ENCODE assay signal across 1 cellular context in genomic region chr1:27623327-27624212, GRCh38.
TF ChIP-seq lines count a peak whose summit lies in the region.

No MANE protein-coding gene starts in this region.

TF ChIP-seq in IMR-90, 13 proteins besides CTCF, POLR2A, EP300 and RAD21:
- no peak for TF ChIP-seq MXI1 (IDR thresholded peaks at IDR 0.05; ENCODE audit: borderline replicate concordance, low read depth, low read length)
- no peak for TF ChIP-seq MAZ (IDR thresholded peaks at IDR 0.05; ENCODE audit: borderline replicate concordance, low read depth, low read length)
- TF ChIP-seq FOS (IDR thresholded peaks at IDR 0.05; ENCODE audit: low read depth, low read length) = no peak
- no peak for TF ChIP-seq RFX5 (IDR thresholded peaks at IDR 0.05; ENCODE audit: low read depth, low read length)
- TF ChIP-seq, protein P1, sequence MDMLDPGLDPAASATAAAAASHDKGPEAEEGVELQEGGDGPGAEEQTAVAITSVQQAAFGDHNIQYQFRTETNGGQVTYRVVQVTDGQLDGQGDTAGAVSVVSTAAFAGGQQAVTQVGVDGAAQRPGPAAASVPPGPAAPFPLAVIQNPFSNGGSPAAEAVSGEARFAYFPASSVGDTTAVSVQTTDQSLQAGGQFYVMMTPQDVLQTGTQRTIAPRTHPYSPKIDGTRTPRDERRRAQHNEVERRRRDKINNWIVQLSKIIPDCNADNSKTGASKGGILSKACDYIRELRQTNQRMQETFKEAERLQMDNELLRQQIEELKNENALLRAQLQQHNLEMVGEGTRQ (IDR thresholded peaks at IDR 0.05; ENCODE audit: low read depth, low read length) = no peak
- no peak for TF ChIP-seq MAFK (IDR thresholded peaks at IDR 0.05; ENCODE audit: low read depth, low read length)
- no peak for TF ChIP-seq BHLHE40 (IDR thresholded peaks at IDR 0.05; ENCODE audit: low read depth, low read length)
- no peak for TF ChIP-seq ELK1 (IDR thresholded peaks at IDR 0.05; ENCODE audit: borderline replicate concordance, low read depth, low read length)
- no peak for TF ChIP-seq RCOR1 (IDR thresholded peaks at IDR 0.05; ENCODE audit: insufficient replicate concordance, low read length)
- no peak for TF ChIP-seq CHD1 (IDR thresholded peaks at IDR 0.05; ENCODE audit: low read depth, low read length)
- TF ChIP-seq CEBPB (IDR thresholded peaks at IDR 0.05; ENCODE audit: low read depth, low read length) = no peak
TF ChIP-seq in IMR-90: peak in this region for 0.
